In the genomic region with DNA sequence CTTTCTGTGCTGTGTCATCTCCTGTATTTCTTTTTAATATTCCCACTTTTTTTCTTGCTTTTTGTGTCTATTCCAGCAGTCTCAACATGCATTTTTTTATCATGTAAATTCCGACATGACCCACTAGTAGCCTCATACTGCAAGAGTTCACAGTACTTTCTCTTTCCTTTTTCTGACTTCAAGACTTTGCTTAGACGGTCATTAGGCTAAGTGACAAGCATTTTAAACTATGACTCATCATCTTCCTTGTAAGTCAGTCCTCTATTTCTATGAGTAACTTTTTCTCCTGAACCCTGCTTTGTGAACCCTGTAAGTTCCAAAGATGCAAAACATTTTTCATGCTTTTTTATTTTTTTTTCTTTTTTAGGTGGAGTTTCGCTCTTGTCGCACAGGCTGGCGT, we compare ENCODE assay signal across 9 cellular contexts.
DNase-seq lines count a peak whose midpoint lies in the region; ATAC-seq and TF ChIP-seq lines count a peak whose summit lies in the region.
"Had no signal": no experiment of that assay in that cellular context is flagged by ENCODE, and none has a peak within 500 bp of the region (broad histone marks: within the 10 kb centered on the region; RNA-seq: fewer than 3 reads in every experiment).

No MANE protein-coding gene starts in this region.

- in situ Hi-C loops in gastrocnemius medialis (cut with MboI; ENCODE audit: low sequenced_read_pairs in 4 of 4) = no loop called here

- no peak overlapping the region for H3K27ac ChIP-seq in adrenal gland
- H3K27ac ChIP-seq in gastrocnemius medialis = no peak overlapping the region
- H3K27ac ChIP-seq: SK-N-MC had no signal

- TF ChIP-seq POLR2A in adrenal gland (IDR thresholded peaks at IDR 0.05) = no peak
- TF ChIP-seq POLR2A in gastrocnemius medialis (IDR thresholded peaks at IDR 0.05) = no peak

- H3K4me1 ChIP-seq in adrenal gland (replicated peaks in 1 of 2) (no peaks in the 10 kb centered on the region), gastrocnemius medialis (no peaks in the 10 kb centered on the region)

- H3K4me3 ChIP-seq in fibroblast of pulmonary artery (replicated peaks; ENCODE audit: low read depth, low read length) = no peak overlapping the region
- no peak overlapping the region for H3K4me3 ChIP-seq in adrenal gland
- H3K4me3 ChIP-seq in gastrocnemius medialis = no peak overlapping the region
- H3K4me3 ChIP-seq: SK-N-MC had no signal

- 66 to 75% (median 67%) methylated on average over 5 of the region's 5 CpGs for WGBS in adrenal gland, 4 donors

- H3K27me3 ChIP-seq in adrenal gland (no peaks in the 10 kb centered on the region), gastrocnemius medialis (no peaks in the 10 kb centered on the region)

- H3K9me3 ChIP-seq in adrenal gland (replicated peaks in 1 of 3) (no peaks in the 10 kb centered on the region), gastrocnemius medialis (no peaks in the 10 kb centered on the region)

- intact Hi-C loops in adrenal gland (cut with DNase I) = no loop called here
- intact Hi-C loops in gastrocnemius medialis (cut with DNase I; ENCODE audit: low total_unique reads) = no loop called here

- no peaks in the 10 kb centered on the region for H3K36me3 ChIP-seq in adrenal gland (replicated peaks in 1 of 2)
- no peaks in the 10 kb centered on the region for H3K36me3 ChIP-seq in gastrocnemius medialis

- TF ChIP-seq CTCF in fibroblast of pulmonary artery (IDR thresholded peaks at IDR 0.05; ENCODE audit: low read length, missing control alignments) (no peak), adrenal gland (IDR thresholded peaks at IDR 0.05) (no peak), gastrocnemius medialis (IDR thresholded peaks at IDR 0.05 in 4 of 5, conservative IDR thresholded peaks at IDR 0.05 in 1 of 5) (no peak)

- peak; percentile 87 for ATAC-seq in GM21576 (IDR thresholded peaks at IDR 0.05; ENCODE audit: unreplicated experiment)
- no peak for ATAC-seq in gastrocnemius medialis

- DNase-seq in EH (ENCODE audit: low read depth) (peak; percentile 95), LHCN-M2 (ENCODE audit: low read depth) (peak; percentile 66), fibroblast of pulmonary artery (ENCODE audit: low read depth) (peak; percentile 62), activated gamma-delta T cell (lab: John Stamatoyannopoulos, UW) (no peak), epidermal melanocyte (ENCODE audit: insufficient read length, low spot score) (no peak), adrenal gland (no peak), gastrocnemius medialis (no peak)

Comparison
In these comparisons a context has a peak if more than half of its experiments do, and no peak if none do; other contexts are left out.
1. DNase-seq: peak in EH (single experiment), LHCN-M2 (single experiment) and fibroblast of pulmonary artery (single experiment); none in activated gamma-delta T cell (single experiment), epidermal melanocyte (single experiment), adrenal gland (0 of 7) and gastrocnemius medialis (0 of 2).